14 cellular contexts compared by ENCODE assay signal in the genomic region with DNA sequence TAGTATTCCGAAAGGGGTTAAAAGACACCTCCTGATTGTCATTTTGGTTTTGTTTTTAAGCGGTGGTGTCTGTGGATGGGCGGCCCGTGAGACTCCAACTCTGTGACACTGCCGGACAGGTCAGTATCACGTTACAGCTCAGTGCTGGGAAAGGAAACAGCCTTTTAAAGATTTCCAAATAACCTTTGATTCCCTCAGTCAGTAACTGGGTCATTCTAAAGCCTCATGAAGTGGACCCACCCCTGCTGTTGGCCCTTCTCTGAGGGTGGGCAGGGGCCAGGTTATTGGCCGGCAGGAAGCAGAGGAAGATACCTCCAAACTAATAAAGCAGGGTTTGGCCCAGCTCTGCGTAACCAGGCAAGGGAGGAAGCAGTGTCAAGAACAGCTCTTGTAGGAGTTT. TPM values are rescaled to one million over a fixed set of nuclear protein-coding genes. Genes with fewer than 3 reads are reported as not detected.
A peak's percentile ranks its signal among the peaks of the same experiment; 100 is the strongest.
DNase-seq lines count a peak whose midpoint lies in the region; FAIRE-seq and TF ChIP-seq lines count a peak whose summit lies in the region.
"Had no signal": no experiment of that assay in that cellular context is flagged by ENCODE, and none has a peak within 500 bp of the region (broad histone marks: within the 10 kb centered on the region; RNA-seq: fewer than 3 reads in every experiment).

No MANE protein-coding gene starts in this region.

- H3K9me3 Mint-ChIP-seq in activated CD4-positive, alpha-beta memory T cell treated with anti-CD3 and anti-CD28 coated beads, Interleukin-2, amount 10 ng/mL, durations not matched to agents 7 days and 5 days, result no peaks in the 10 kb centered on the region
- H3K9me3 Mint-ChIP-seq in activated T-helper 2 cell treated with anti-CD3 and anti-CD28 coated beads, Interferon-gamma antibody, Interleukin-2, Interleukin-4, amounts not matched to agents 10 μg/mL and 5 μg/mL and 100 μg/mL, durations not matched to agents 14 hours and 24 hours and 36 hours, result no peaks in the 10 kb centered on the region
- H3K9me3 Mint-ChIP-seq: activated naive CD8-positive, alpha-beta T cell treated with anti-CD3 and anti-CD28 coated beads, Interleukin-2, amount 50 U/mL, for 24 hours had no signal

- H3K9ac ChIP-seq in kidney (ENCODE audit: low read length in 2 of 2) (peak overlapping the region in 1 of 2 donors; percentile 51), rectal smooth muscle tissue (ENCODE audit: low read length) (peak overlapping the region; percentile 4)

- peaks cover 20% of the 10 kb centered on the region for H3K4me1 Mint-ChIP-seq in activated CD4-positive, alpha-beta memory T cell treated with anti-CD3 and anti-CD28 coated beads, Interleukin-2, amount 10 ng/mL, durations not matched to agents 7 days and 5 days
- peaks cover 5% of the 10 kb centered on the region for H3K4me1 Mint-ChIP-seq in activated T-helper 2 cell treated with anti-CD3 and anti-CD28 coated beads, Interferon-gamma antibody, Interleukin-2, Interleukin-4, amounts not matched to agents 10 μg/mL and 5 μg/mL and 100 μg/mL, durations not matched to agents 14 hours and 24 hours and 36 hours (ENCODE audit: low read depth)

- H3K9me3 ChIP-seq in kidney (ENCODE audit: control insufficient read depth in 1 of 2, low read length in 2 of 2), result no peaks in the 10 kb centered on the region

- CTCF ChIA-PET in activated CD4-positive, alpha-beta memory T cell treated with anti-CD3 and anti-CD28 coated beads, Interleukin-2, amount 10 ng/mL, durations not matched to agents 7 days and 5 days (lab: Charles Lee), result interaction anchor here (0.6 to 5.3 kb wide), 5 partner anchors 46 to 491 kb away, joined by 3 to 75 read pairs (median 3); no protein-coding TSS in a partner anchor

- no peak for DNase-seq in activated CD4-positive, alpha-beta memory T cell treated with anti-CD3 and anti-CD28 coated beads, Interleukin-2, amount 10 ng/mL, durations not matched to agents 7 days and 5 days
- DNase-seq in kidney, result no peak
- DNase-seq in H4 (ENCODE audit: low spot score), result no peak
- DNase-seq in NCI-H1105 (lab: John Stamatoyannopoulos, UW), result no peak
- no peak for DNase-seq in activated T-helper 2 cell treated with anti-CD3 and anti-CD28 coated beads, Interferon-gamma antibody, Interleukin-2, Interleukin-4, amounts not matched to agents 10 μg/mL and 5 μg/mL and 100 μg/mL, durations not matched to agents 14 hours and 24 hours and 36 hours (ENCODE audit: low spot score)
- no peak for DNase-seq in HT-29 (ENCODE audit: low spot score)
- DNase-seq: activated CD4-positive, alpha-beta T cell treated with anti-CD3 and anti-CD28 coated beads for 36 hours; activated naive CD8-positive, alpha-beta T cell treated with anti-CD3 and anti-CD28 coated beads, Interleukin-2, amount 50 U/mL, for 24 hours; H7; Karpas-422; NCI-H345; SHP77 had no signal

- FAIRE-seq in kidney (lab: Jason Lieb, UNC), result no peak

- H3K4me3 Mint-ChIP-seq in activated CD4-positive, alpha-beta memory T cell treated with anti-CD3 and anti-CD28 coated beads, Interleukin-2, amount 10 ng/mL, durations not matched to agents 7 days and 5 days, result peak overlapping the region; percentile 56
- H3K4me3 Mint-ChIP-seq in activated T-helper 2 cell treated with anti-CD3 and anti-CD28 coated beads, Interferon-gamma antibody, Interleukin-2, Interleukin-4, amounts not matched to agents 10 μg/mL and 5 μg/mL and 100 μg/mL, durations not matched to agents 14 hours and 24 hours and 36 hours (ENCODE audit: low read depth), result no peak overlapping the region
- H3K4me3 Mint-ChIP-seq: activated CD4-positive, alpha-beta T cell treated with anti-CD3 and anti-CD28 coated beads for 36 hours; activated naive CD8-positive, alpha-beta T cell treated with anti-CD3 and anti-CD28 coated beads, Interleukin-2, amount 50 U/mL, for 24 hours had no signal

- H3K4me3 ChIP-seq in kidney (ENCODE audit: low read length in 2 of 2), result peak overlapping the region; percentile 36 to 52
- peak overlapping the region; percentile 82 for H3K4me3 ChIP-seq in rectal smooth muscle tissue (ENCODE audit: low read length)

- H3K27ac ChIP-seq in 22Rv1, result peak overlapping the region; percentile 86
- peak overlapping the region in 1 of 2 donors; percentile 27 for H3K27ac ChIP-seq in kidney (ENCODE audit: low read depth in 2 of 2, low read length in 2 of 2)
- H3K27ac ChIP-seq in rectal smooth muscle tissue (ENCODE audit: low read depth, low read length), result peak overlapping the region; percentile 34

- H3K4me1 ChIP-seq in kidney (ENCODE audit: control insufficient read depth in 1 of 2, insufficient read depth in 1 of 2, low read depth in 1 of 2, low read length in 2 of 2), result peaks cover 0 to 6% of the 10 kb centered on the region in 2 donors
- H3K4me1 ChIP-seq in rectal smooth muscle tissue (ENCODE audit: control insufficient read depth, insufficient read depth, low read length), result peaks cover 6% of the 10 kb centered on the region

- H3K36me3 ChIP-seq in kidney (ENCODE audit: control insufficient read depth in 1 of 2, insufficient read depth in 2 of 2, low read length in 2 of 2), result no peaks in the 10 kb centered on the region
- no peaks in the 10 kb centered on the region for H3K36me3 ChIP-seq in rectal smooth muscle tissue (ENCODE audit: control insufficient read depth, insufficient read depth, low read length)

- TF ChIP-seq CTCF in 22Rv1 (IDR thresholded peaks at IDR 0.05) (no peak), kidney (IDR thresholded peaks at IDR 0.05; ENCODE audit: borderline replicate concordance, extremely low read depth, insufficient read depth) (no peak)

- peaks cover 16% of the 10 kb centered on the region for H3K27me3 Mint-ChIP-seq in activated CD4-positive, alpha-beta memory T cell treated with anti-CD3 and anti-CD28 coated beads, Interleukin-2, amount 10 ng/mL, durations not matched to agents 7 days and 5 days
- peaks cover 50% of the 10 kb centered on the region for H3K27me3 Mint-ChIP-seq in activated T-helper 2 cell treated with anti-CD3 and anti-CD28 coated beads, Interferon-gamma antibody, Interleukin-2, Interleukin-4, amounts not matched to agents 10 μg/mL and 5 μg/mL and 100 μg/mL, durations not matched to agents 14 hours and 24 hours and 36 hours (ENCODE audit: low read depth)

- H3K27ac Mint-ChIP-seq in activated CD4-positive, alpha-beta memory T cell treated with anti-CD3 and anti-CD28 coated beads, Interleukin-2, amount 10 ng/mL, durations not matched to agents 7 days and 5 days, result no peak overlapping the region
- H3K27ac Mint-ChIP-seq in activated T-helper 2 cell treated with anti-CD3 and anti-CD28 coated beads, Interferon-gamma antibody, Interleukin-2, Interleukin-4, amounts not matched to agents 10 μg/mL and 5 μg/mL and 100 μg/mL, durations not matched to agents 14 hours and 24 hours and 36 hours, result no peak overlapping the region
- H3K27ac Mint-ChIP-seq: activated CD4-positive, alpha-beta T cell treated with anti-CD3 and anti-CD28 coated beads for 36 hours; activated naive CD8-positive, alpha-beta T cell treated with anti-CD3 and anti-CD28 coated beads, Interleukin-2, amount 50 U/mL, for 24 hours had no signal

- POLR2A ChIA-PET in activated CD4-positive, alpha-beta memory T cell treated with anti-CD3 and anti-CD28 coated beads, Interleukin-2, amount 10 ng/mL, durations not matched to agents 7 days and 5 days (lab: Charles Lee), result interaction anchor here (1.0 to 1.7 kb wide), 5 partner anchors 8 to 70 kb away, joined by 3 to 4 read pairs (median 4); no protein-coding TSS in a partner anchor

- intact Hi-C loops in kidney (cut with DNase I), result loop anchor here (10.0 kb wide), 1 partner anchor 487 kb away; no protein-coding TSS in a partner anchor
- intact Hi-C loops in activated T-helper 2 cell treated with anti-CD3 and anti-CD28 coated beads, Interferon-gamma antibody, Interleukin-2, Interleukin-4, amounts not matched to agents 10 μg/mL and 5 μg/mL and 100 μg/mL, durations not matched to agents 14 hours and 24 hours and 36 hours (cut with micrococcal nuclease), result loop anchor here (1.0 to 10.0 kb wide), 5 partner anchors 55 to 515 kb away; no protein-coding TSS in a partner anchor

- peaks cover 2% of the 10 kb centered on the region for H3K36me3 Mint-ChIP-seq in activated CD4-positive, alpha-beta memory T cell treated with anti-CD3 and anti-CD28 coated beads, Interleukin-2, amount 10 ng/mL, durations not matched to agents 7 days and 5 days (ENCODE audit: low read depth)
- no peaks in the 10 kb centered on the region for H3K36me3 Mint-ChIP-seq in activated T-helper 2 cell treated with anti-CD3 and anti-CD28 coated beads, Interferon-gamma antibody, Interleukin-2, Interleukin-4, amounts not matched to agents 10 μg/mL and 5 μg/mL and 100 μg/mL, durations not matched to agents 14 hours and 24 hours and 36 hours (ENCODE audit: low read depth)

- no peaks in the 10 kb centered on the region for H3K27me3 ChIP-seq in rectal smooth muscle tissue (ENCODE audit: control insufficient read depth, insufficient read depth, low read length)

RNA-seq across cellular contexts. Expression of gene RHOU, which starts 2.3 kb away (rescaled TPM):
- 1 to 10 TPM; 4.5 TPM for total RNA-seq in activated CD4-positive, alpha-beta memory T cell treated with anti-CD3 and anti-CD28 coated beads, Interleukin-2, amount 10 ng/mL, durations not matched to agents 7 days and 5 days
- total RNA-seq in kidney, result 22.1 TPM
- 4.7 TPM for polyA plus RNA-seq in kidney (ENCODE audit: insufficient read depth, low read depth, low replicate concordance)
- total RNA-seq in H4 (2014; rRNA removed; shearing (Covaris generic)), result 2.1 and 2.8 TPM in 2 replicates
- total RNA-seq in activated T-helper 2 cell treated with anti-CD3 and anti-CD28 coated beads, Interferon-gamma antibody, Interleukin-2, Interleukin-4, amounts not matched to agents 10 μg/mL and 5 μg/mL and 100 μg/mL, durations not matched to agents 14 hours and 24 hours and 36 hours, result 0.18 and 0.28 TPM in 2 replicates
- 17.0 and 18.4 TPM in 2 replicates for total RNA-seq in HT-29 (2014; rRNA removed; shearing (Covaris generic))
